Comparison of ENCODE assay signal across 8 cellular contexts in genomic region chr1:148151911-148152391, GRCh38. TPM values are rescaled to one million over a fixed set of nuclear protein-coding genes. Genes with fewer than 3 reads are reported as not detected.
A peak's percentile ranks its signal among the peaks of the same experiment; 100 is the strongest.
DNase-seq lines count a peak whose midpoint lies in the region; ATAC-seq and TF ChIP-seq lines count a peak whose summit lies in the region.
"Not testable (repeated sequence)": the region's sequence is repeated elsewhere in the genome, so short reads cannot be mapped to it uniquely, and the experiment has no call there.

A gene with protein sequence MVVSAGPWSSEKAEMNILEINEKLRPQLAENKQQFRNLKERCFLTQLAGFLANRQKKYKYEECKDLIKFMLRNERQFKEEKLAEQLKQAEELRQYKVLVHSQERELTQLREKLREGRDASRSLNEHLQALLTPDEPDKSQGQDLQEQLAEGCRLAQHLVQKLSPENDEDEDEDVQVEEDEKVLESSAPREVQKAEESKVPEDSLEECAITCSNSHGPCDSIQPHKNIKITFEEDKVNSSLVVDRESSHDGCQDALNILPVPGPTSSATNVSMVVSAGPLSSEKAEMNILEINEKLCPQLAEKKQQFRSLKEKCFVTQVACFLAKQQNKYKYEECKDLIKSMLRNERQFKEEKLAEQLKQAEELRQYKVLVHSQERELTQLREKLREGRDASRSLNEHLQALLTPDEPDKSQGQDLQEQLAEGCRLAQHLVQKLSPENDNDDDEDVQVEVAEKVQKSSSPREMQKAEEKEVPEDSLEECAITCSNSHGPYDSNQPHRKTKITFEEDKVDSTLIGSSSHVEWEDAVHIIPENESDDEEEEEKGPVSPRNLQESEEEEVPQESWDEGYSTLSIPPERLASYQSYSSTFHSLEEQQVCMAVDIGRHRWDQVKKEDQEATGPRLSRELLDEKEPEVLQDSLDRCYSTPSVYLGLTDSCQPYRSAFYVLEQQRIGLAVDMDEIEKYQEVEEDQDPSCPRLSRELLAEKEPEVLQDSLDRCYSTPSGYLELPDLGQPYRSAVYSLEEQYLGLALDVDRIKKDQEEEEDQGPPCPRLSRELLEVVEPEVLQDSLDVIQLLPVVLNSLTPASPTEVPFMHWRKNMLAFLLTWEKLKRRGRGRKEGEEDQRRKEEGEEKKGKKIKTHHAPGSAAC (minus strand): TSS chr1:148152281. CDS start chr1:148127003, 25,278 bp downstream.

- TF ChIP-seq CTCF in AG09309 (IDR thresholded peaks at IDR 0.05; ENCODE audit: control insufficient read depth, insufficient read depth, low read depth, low read length, missing control alignments), result not testable (repeated sequence)

- H3K4me1 Mint-ChIP-seq in activated CD4-positive, alpha-beta T cell treated with anti-CD3 and anti-CD28 coated beads for 36 hours, result peaks cover 13% of the 10 kb centered on the region

- peak; percentile 68 for ATAC-seq in GM19395 (IDR thresholded peaks at IDR 0.05; ENCODE audit: unreplicated experiment)
- peak; percentile 76 for ATAC-seq in HG03457 (IDR thresholded peaks at IDR 0.05; ENCODE audit: unreplicated experiment)
- peak; percentile 98 for ATAC-seq in activated CD4-positive, alpha-beta T cell treated with anti-CD3 and anti-CD28 coated beads for 36 hours

- intact Hi-C loops in activated CD4-positive, alpha-beta T cell treated with anti-CD3 and anti-CD28 coated beads for 36 hours (cut with DNase I, micrococcal nuclease), result loop anchor here in 1 of 2 experiments (10.0 kb wide), 1 partner anchor 113 kb away; no protein-coding TSS in a partner anchor

- CTCF ChIA-PET in activated CD4-positive, alpha-beta T cell treated with anti-CD3 and anti-CD28 coated beads for 36 hours (lab: Charles Lee), result not testable (repeated sequence)

- peak within 1 kb of the TSS; percentile 94 for H3K27ac Mint-ChIP-seq in activated CD4-positive, alpha-beta T cell treated with anti-CD3 and anti-CD28 coated beads for 36 hours

- H3K4me3 Mint-ChIP-seq in activated CD4-positive, alpha-beta T cell treated with anti-CD3 and anti-CD28 coated beads for 36 hours, result peak within 1 kb of the TSS; percentile 96

- H3K4me3 ChIP-seq in AG09309 (ENCODE audit: control insufficient read depth, low read depth, low read length), result peak within 1 kb of the TSS; percentile 66

- not testable (repeated sequence) for H3K36me3 Mint-ChIP-seq in activated CD4-positive, alpha-beta T cell treated with anti-CD3 and anti-CD28 coated beads for 36 hours (ENCODE audit: low read depth)

- not testable (repeated sequence) for H3K9me3 Mint-ChIP-seq in activated CD4-positive, alpha-beta T cell treated with anti-CD3 and anti-CD28 coated beads for 36 hours (ENCODE audit: low read depth)

- POLR2A ChIA-PET in activated CD4-positive, alpha-beta T cell treated with anti-CD3 and anti-CD28 coated beads for 36 hours (lab: Charles Lee), result interaction anchor here (1.2 to 1.3 kb wide), 2 partner anchors 112 to 182 kb away, joined by 4 to 9 read pairs; no protein-coding TSS in a partner anchor

- DNase-seq in AG09309 (ENCODE audit: low read depth) (peak; percentile 11), NCI-H526 treated with DMSO at 0.1 percent for 48 hours (lab: John Stamatoyannopoulos, UW) (peak; percentile 88), left kidney (ENCODE audit: low read depth, low spot score) (peak; percentile 96)
- peak; percentile 92 for DNase-seq in activated CD4-positive, alpha-beta T cell treated with anti-CD3 and anti-CD28 coated beads for 36 hours
- DNase-seq in cerebellum (ENCODE audit: low spot score), result not testable (repeated sequence)
- DNase-seq in stimulated activated CD4-positive, alpha-beta T cell treated with anti-CD3 and anti-CD28 coated beads, Interleukin-15, amount 100 ng/mL, for 1 hour (ENCODE audit: low read depth in 1 of 2, low spot score in 1 of 2), result peak; percentile 55 to 71

- H3K27me3 Mint-ChIP-seq in activated CD4-positive, alpha-beta T cell treated with anti-CD3 and anti-CD28 coated beads for 36 hours, result not testable (repeated sequence)

RNA-seq across cellular contexts. Expression of the gene that starts here (rescaled TPM):
- total RNA-seq in activated CD4-positive, alpha-beta T cell treated with anti-CD3 and anti-CD28 coated beads for 36 hours, result 1 to 10 TPM; 6.8 to 7.6 TPM
- total RNA-seq in cerebellum, result 10.4 TPM
